17 cellular contexts compared by ENCODE assay signal in the genomic region with DNA sequence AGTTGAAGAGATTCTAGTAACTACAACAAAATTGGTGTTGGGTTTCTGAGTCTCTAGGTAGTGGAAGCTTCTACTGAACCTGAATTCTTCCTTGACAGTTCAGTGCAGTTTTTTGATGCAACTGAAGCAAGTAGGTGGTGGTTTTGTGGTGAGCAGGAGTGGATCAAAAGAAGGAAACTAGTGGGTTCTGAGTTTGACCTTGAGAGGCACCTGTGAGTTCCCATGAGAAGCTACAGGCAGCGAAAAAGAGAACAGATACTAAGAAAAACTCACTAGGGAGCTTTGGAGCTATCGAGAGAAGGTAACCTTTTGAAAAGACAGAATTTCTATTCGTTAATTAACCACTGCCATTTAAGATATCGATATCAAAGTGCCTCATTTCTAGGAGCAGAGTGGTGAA.
"Had no signal": no experiment of that assay in that cellular context is flagged by ENCODE, and none has a peak within 500 bp of the region (broad histone marks: within the 10 kb centered on the region; RNA-seq: fewer than 3 reads in every experiment).

No MANE protein-coding gene starts in this region.

- H3K4me1 ChIP-seq: esophagus squamous epithelium, pancreas, sigmoid colon, spleen had no signal

- H3K27me3 ChIP-seq: esophagus squamous epithelium, hepatocyte, pancreas, sigmoid colon, spleen had no signal

- H3K27ac ChIP-seq: esophagus squamous epithelium, hepatocyte, pancreas, sigmoid colon, spleen had no signal

- H3K79me2 ChIP-seq: hepatocyte had no signal

- H3K4me2 ChIP-seq: hepatocyte had no signal

- DNase-seq: activated CD4-positive, alpha-beta memory T cell treated with anti-CD3 and anti-CD28 coated beads for 36 hours; activated CD4-positive, alpha-beta T cell treated with anti-CD3 and anti-CD28 coated beads for 36 hours; activated CD8-positive, alpha-beta memory T cell treated with anti-CD3 and anti-CD28 coated beads, Interleukin-2, amount 10 ng/mL, durations not matched to agents 7 days and 5 days; activated naive CD4-positive, alpha-beta T cell treated with anti-CD3 and anti-CD28 coated beads for 36 hours; activated naive CD8-positive, alpha-beta T cell treated with anti-CD3 and anti-CD28 coated beads, Interleukin-2, amount 50 U/mL, for 24 hours; activated T-cell treated with anti-CD3 and anti-CD28 coated beads, Interleukin-2, amount 50 U/mL, for 1 hour; aorta; effector CD8-positive, alpha-beta T cell; esophagus squamous epithelium; mammary epithelial cell; mucosa of descending colon; pancreas; sigmoid colon; spleen had no signal

- H3K36me3 ChIP-seq: esophagus squamous epithelium, pancreas, sigmoid colon, spleen had no signal

- H3K4me3 ChIP-seq: esophagus squamous epithelium, hepatocyte, mucosa of descending colon, pancreas, sigmoid colon, spleen had no signal

- ATAC-seq: activated CD4-positive, alpha-beta T cell treated with anti-CD3 and anti-CD28 coated beads for 36 hours; activated CD8-positive, alpha-beta memory T cell treated with anti-CD3 and anti-CD28 coated beads, Interleukin-2, amount 10 ng/mL, durations not matched to agents 7 days and 5 days; activated naive CD8-positive, alpha-beta T cell treated with anti-CD3 and anti-CD28 coated beads, Interleukin-2, amount 50 U/mL, for 24 hours; left lobe of liver; mucosa of descending colon; naive thymus-derived CD4-positive, alpha-beta T cell had no signal

- H2AFZ ChIP-seq: hepatocyte had no signal
